Comparison of ENCODE assay signal across 1 cellular context in the genomic region with DNA sequence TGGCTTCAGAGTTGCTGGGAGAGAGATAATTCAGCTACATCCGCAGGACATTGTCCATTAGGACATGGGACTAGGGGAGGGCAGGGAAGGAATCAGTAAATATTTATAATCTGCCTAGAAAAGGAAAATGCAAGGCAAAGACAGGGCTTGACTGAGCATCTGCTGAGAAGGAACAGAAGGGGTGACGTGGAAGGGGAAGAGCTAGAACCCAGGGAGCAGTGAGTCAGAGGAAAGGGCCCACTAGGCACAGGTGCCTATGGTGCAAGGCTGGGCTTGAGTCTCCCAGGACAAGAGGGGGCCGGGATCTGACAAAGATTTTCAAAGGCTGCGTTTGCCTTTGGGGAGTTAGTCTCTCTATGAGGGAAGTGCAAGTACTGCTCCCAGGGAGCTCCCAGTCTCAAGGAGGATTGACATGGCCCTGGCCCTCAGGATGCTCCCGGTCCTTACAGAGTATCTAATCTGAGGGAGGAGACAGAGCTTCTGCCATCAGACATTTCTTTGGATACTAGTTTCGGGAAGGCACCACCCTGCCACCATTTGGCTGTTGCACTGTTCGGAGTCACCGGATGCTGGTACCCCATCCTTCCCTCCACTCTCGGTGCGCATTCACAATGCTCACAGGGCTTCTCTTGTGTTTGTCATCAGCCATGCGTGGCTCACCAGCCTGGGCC.
TF ChIP-seq lines count a peak whose summit lies in the region.

No MANE protein-coding gene starts in this region.

TF ChIP-seq in K562, 482 proteins besides CTCF, POLR2A, EP300 and RAD21:
- TF ChIP-seq ZFP36 (IDR thresholded peaks at IDR 0.05; ENCODE audit: low read depth, low read length, partially characterized antibody) (peak; percentile 79), FOXA3 (CRISPR knock-in tag; conservative IDR thresholded peaks at IDR 0.05 in 1 of 2, IDR thresholded peaks at IDR 0.05 in 1 of 2) (no peak)
